8 cellular contexts compared by ENCODE assay signal in the genomic region with DNA sequence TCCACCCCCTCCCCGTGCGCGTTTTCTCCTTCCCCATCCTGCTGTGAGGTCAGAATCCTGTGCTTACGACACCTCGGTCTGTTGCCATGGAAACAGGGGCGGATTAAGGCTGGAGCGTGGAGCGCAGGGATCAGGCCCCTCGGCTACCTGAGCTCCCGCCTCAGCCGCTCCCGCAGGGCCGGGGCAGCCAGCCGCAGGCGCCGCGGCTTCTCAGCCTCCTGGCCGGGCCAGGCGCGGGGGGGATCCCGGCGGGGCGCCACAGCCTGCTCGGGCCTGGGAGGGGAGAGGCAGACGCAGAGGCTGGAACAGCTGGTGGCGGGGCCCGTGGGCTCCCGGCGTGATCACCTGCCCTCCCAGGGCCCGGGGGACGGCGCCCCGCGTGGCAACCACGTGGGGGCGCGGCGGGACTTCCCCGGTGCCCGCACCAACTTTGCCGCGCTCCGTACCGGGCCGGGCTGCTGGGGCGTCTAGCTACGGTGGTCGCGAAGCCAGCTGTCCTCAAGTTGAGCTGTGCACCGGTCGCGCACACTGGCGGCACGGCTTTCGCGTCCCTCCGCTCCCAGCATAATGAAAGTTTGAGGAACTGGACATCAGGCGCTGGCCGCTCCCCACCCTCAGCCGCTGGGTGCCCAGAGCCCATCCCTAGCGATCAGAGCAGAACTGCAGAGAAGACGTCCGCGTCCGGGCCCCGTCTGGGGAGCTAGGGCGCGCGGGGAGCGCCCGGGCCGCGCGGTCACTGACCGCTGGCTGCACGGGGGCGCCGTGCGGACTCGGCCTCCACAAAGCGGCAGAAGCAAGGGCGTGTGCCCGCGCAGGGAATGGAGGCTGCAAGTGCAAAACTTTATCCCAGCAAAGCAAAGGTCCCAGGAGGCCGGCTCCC. TPM values are rescaled to one million over a fixed set of nuclear protein-coding genes. Genes with fewer than 3 reads are reported as not detected.
DNase-seq lines count a peak whose midpoint lies in the region; ATAC-seq and TF ChIP-seq lines count a peak whose summit lies in the region.

No MANE protein-coding gene starts in this region.

- DNase-seq in activated effector memory CD4-positive, alpha-beta T cell treated with anti-CD3 and anti-CD28 coated beads, Interleukin-2, amount 50 U/mL, for 16 hours, result peak; percentile 73
- DNase-seq in activated effector memory CD4-positive, alpha-beta T cell treated with Interleukin-2 at 50 U/mL for 16 hours, result no peak
- no peak for DNase-seq in SK-N-MC (ENCODE audit: low read depth, low spot score)
- DNase-seq in central memory CD8-positive, alpha-beta T cell (ENCODE audit: low spot score in 2 of 2), result no peak
- DNase-seq in left lung, result peak; percentile 65 to 83
- DNase-seq in stimulated activated naive CD8-positive, alpha-beta T cell treated with anti-CD3 and anti-CD28 coated beads, Interleukin-15, amount 100 ng/mL, for 72 hours, result no peak
- DNase-seq in superior temporal gyrus (ENCODE audit: extremely low spot score), result no peak

- peak overlapping the region; percentile 76 for H3K4me3 Mint-ChIP-seq in central memory CD8-positive, alpha-beta T cell
- H3K4me3 Mint-ChIP-seq in stimulated activated naive CD8-positive, alpha-beta T cell treated with anti-CD3 and anti-CD28 coated beads, Interleukin-15, amount 100 ng/mL, for 72 hours, result peak overlapping the region; percentile 69 to 78

- peak; percentile 20 for ATAC-seq in central memory CD8-positive, alpha-beta T cell (replicated peaks; ENCODE audit: extremely low read depth, poor library complexity, severe bottlenecking)
- ATAC-seq in left lung, result peak; percentile 16
- ATAC-seq in stimulated activated naive CD8-positive, alpha-beta T cell treated with anti-CD3 and anti-CD28 coated beads, Interleukin-15, amount 100 ng/mL, for 72 hours, result peak; percentile 45
- no peak for ATAC-seq in HG02970 (IDR thresholded peaks at IDR 0.05; ENCODE audit: low FRiP score, unreplicated experiment)

- peaks cover 62% of the 10 kb centered on the region for H3K27me3 Mint-ChIP-seq in central memory CD8-positive, alpha-beta T cell
- peaks cover 40% of the 10 kb centered on the region for H3K27me3 Mint-ChIP-seq in stimulated activated naive CD8-positive, alpha-beta T cell treated with anti-CD3 and anti-CD28 coated beads, Interleukin-15, amount 100 ng/mL, for 72 hours

- no peaks in the 10 kb centered on the region for H3K36me3 Mint-ChIP-seq in central memory CD8-positive, alpha-beta T cell (ENCODE audit: insufficient read depth)

- peak overlapping the region; percentile 88 for H3K4me3 ChIP-seq in SK-N-MC
- H3K4me3 ChIP-seq in left lung, result peak overlapping the region; percentile 42 to 51

- no peak overlapping the region for H3K27ac Mint-ChIP-seq in central memory CD8-positive, alpha-beta T cell (ENCODE audit: low read depth)
- H3K27ac Mint-ChIP-seq in stimulated activated naive CD8-positive, alpha-beta T cell treated with anti-CD3 and anti-CD28 coated beads, Interleukin-15, amount 100 ng/mL, for 72 hours, result peak overlapping the region in 1 of 2 donors; percentile 62

- no peaks in the 10 kb centered on the region for H3K9me3 Mint-ChIP-seq in central memory CD8-positive, alpha-beta T cell
- no peaks in the 10 kb centered on the region for H3K9me3 Mint-ChIP-seq in stimulated activated naive CD8-positive, alpha-beta T cell treated with anti-CD3 and anti-CD28 coated beads, Interleukin-15, amount 100 ng/mL, for 72 hours

- peaks cover 18% of the 10 kb centered on the region for H3K4me1 Mint-ChIP-seq in central memory CD8-positive, alpha-beta T cell
- peaks cover 53% of the 10 kb centered on the region for H3K4me1 Mint-ChIP-seq in stimulated activated naive CD8-positive, alpha-beta T cell treated with anti-CD3 and anti-CD28 coated beads, Interleukin-15, amount 100 ng/mL, for 72 hours

- peaks cover 20 to 92% of the 10 kb centered on the region in 2 donors for H3K27me3 ChIP-seq in left lung

- peaks cover 14 to 37% of the 10 kb centered on the region in 2 donors for H3K4me1 ChIP-seq in left lung

- peak overlapping the region; percentile 62 for H3K9ac ChIP-seq in SK-N-MC (ENCODE audit: insufficient read length)

- H3K36me3 ChIP-seq in SK-N-MC (ENCODE audit: insufficient read depth, low read length) (no peaks in the 10 kb centered on the region), left lung (no peaks in the 10 kb centered on the region)

- intact Hi-C loops in left lung (cut with DNase I), result no loop called here

- H3K9me3 ChIP-seq in SK-N-MC (ENCODE audit: low read depth, low read length) (no peaks in the 10 kb centered on the region), left lung (no peaks in the 10 kb centered on the region)

- H3K27ac ChIP-seq in SK-N-MC, result no peak overlapping the region
- no peak overlapping the region for H3K27ac ChIP-seq in left lung

- no peak for TF ChIP-seq CTCF in left lung (IDR thresholded peaks at IDR 0.05)

RNA-seq across cellular contexts. Expression of gene RTN4RL1, which starts 1.2 kb away (rescaled TPM):
- 1 to 10 TPM; 2.7 to 5.1 TPM for total RNA-seq in left lung

RNA-seq across cellular contexts. Expression of gene DPH1, which starts 6.0 kb away (rescaled TPM):
- 10 to 100 TPM; 30.7 to 36.0 TPM for total RNA-seq in left lung

RNA-seq across cellular contexts. Expression of gene OVCA2, which starts 17.9 kb away (rescaled TPM):
- total RNA-seq in left lung, result 10 to 100 TPM; 26.1 to 28.7 TPM

RNA-seq across cellular contexts. Expression of gene HIC1, which starts 31.0 kb away (rescaled TPM):
- total RNA-seq in left lung, result 10 to 100 TPM; 25.5 to 28.2 TPM

Comparison
In these comparisons a context has a peak if more than half of its experiments do, and no peak if none do; other contexts are left out.
1. DNase-seq: peak in activated effector memory CD4-positive, alpha-beta T cell treated with anti-CD3 and anti-CD28 coated beads, Interleukin-2, amount 50 U/mL, for 16 hours (single experiment) and left lung (2 of 2); none in activated effector memory CD4-positive, alpha-beta T cell treated with Interleukin-2 at 50 U/mL for 16 hours (single experiment), SK-N-MC (single experiment), central memory CD8-positive, alpha-beta T cell (0 of 2), stimulated activated naive CD8-positive, alpha-beta T cell treated with anti-CD3 and anti-CD28 coated beads, Interleukin-15, amount 100 ng/mL, for 72 hours (0 of 2) and superior temporal gyrus (single experiment).